ENCODE assay signal across 12 cellular contexts in genomic region chr19:927707-928401, GRCh38. TPM values are rescaled to one million over a fixed set of nuclear protein-coding genes. Genes with fewer than 3 reads are reported as not detected.
DNase-seq lines count a peak whose midpoint lies in the region; ATAC-seq and TF ChIP-seq lines count a peak whose summit lies in the region.
"Had no signal": no experiment of that assay in that cellular context is flagged by ENCODE, and none has a peak within 500 bp of the region (broad histone marks: within the 10 kb centered on the region; RNA-seq: fewer than 3 reads in every experiment).

No MANE protein-coding gene starts in this region.

- H3K36me3 Mint-ChIP-seq in neural progenitor cell = peaks cover 6% of the 10 kb centered on the region

- ATAC-seq in GM21528 (IDR thresholded peaks at IDR 0.05; ENCODE audit: low FRiP score, unreplicated experiment) = no peak

- no peak overlapping the region for H3K27ac Mint-ChIP-seq in neural progenitor cell

- peaks cover 5% of the 10 kb centered on the region for H3K4me1 Mint-ChIP-seq in neural progenitor cell

- H3K4me1 ChIP-seq in BLaER1 (peaks cover 46% of the 10 kb centered on the region), HUES64 (ENCODE audit: insufficient read depth, low read length) (peaks cover 5% of the 10 kb centered on the region), endocrine pancreas (ENCODE audit: control insufficient read depth, insufficient read depth, low read length) (no peaks in the 10 kb centered on the region), neural progenitor cell (peaks cover 14% of the 10 kb centered on the region)

- H3K4me2 ChIP-seq in BLaER1 = peak overlapping the region; percentile 79
- H3K4me2 ChIP-seq in neural progenitor cell = peak overlapping the region; percentile 84

- H3K9ac ChIP-seq in BLaER1 (no peak overlapping the region; the same call in 1 of the 2 replicates), HUES64 (ENCODE audit: low read depth, low read length) (no peak overlapping the region), endocrine pancreas (ENCODE audit: control insufficient read depth, insufficient read depth, low read length) (peak overlapping the region; percentile 49), neural progenitor cell (no peak overlapping the region)

- DNase-seq in neural progenitor cell (ENCODE audit: low spot score) = no peak
- DNase-seq in ureter (ENCODE audit: low spot score) = no peak
- no peak for DNase-seq in NCI-H345 treated with DMSO at 0.1 percent for 48 hours (lab: John Stamatoyannopoulos, UW; ENCODE audit: unreplicated experiment)
- DNase-seq in ecto neural progenitor cell (ENCODE audit: low spot score) = no peak
- DNase-seq: GDM1 had no signal

- peaks cover 34% of the 10 kb centered on the region for H3K36me3 ChIP-seq in BLaER1
- H3K36me3 ChIP-seq in HUES64 (ENCODE audit: insufficient read depth, low read length) = peaks cover 26% of the 10 kb centered on the region
- no peaks in the 10 kb centered on the region for H3K36me3 ChIP-seq in endocrine pancreas (ENCODE audit: control insufficient read depth, insufficient read depth, low read length)
- H3K36me3 ChIP-seq in neural progenitor cell = no peaks in the 10 kb centered on the region

- H3K27me3 ChIP-seq in BLaER1 = no peaks in the 10 kb centered on the region
- no peaks in the 10 kb centered on the region for H3K27me3 ChIP-seq in HUES64 (ENCODE audit: insufficient read depth, low read length)
- H3K27me3 ChIP-seq in endocrine pancreas (ENCODE audit: control insufficient read depth, insufficient read depth, low read length) = no peaks in the 10 kb centered on the region
- H3K27me3 ChIP-seq in neural progenitor cell = peaks cover 4% of the 10 kb centered on the region

- peaks cover 42% of the 10 kb centered on the region for H3F3A ChIP-seq in neural progenitor cell (ENCODE audit: low read depth)

- no peak overlapping the region for H2AFZ ChIP-seq in neural progenitor cell (replicated peaks)

- peaks cover 71% of the 10 kb centered on the region for H3K79me2 ChIP-seq in neural progenitor cell (ENCODE audit: low read depth)

- H3K4me3 Mint-ChIP-seq in neural progenitor cell = peak overlapping the region; percentile 93

- 47% methylated on average over 15 of the region's 15 CpGs for WGBS in HUES64

- H4K20me1 ChIP-seq in BLaER1 (peaks cover 48% of the 10 kb centered on the region), neural progenitor cell (ENCODE audit: low read depth) (peaks cover 39% of the 10 kb centered on the region)

- peak overlapping the region; percentile 90 for H3K4me3 ChIP-seq in BLaER1
- peak overlapping the region; percentile 88 for H3K4me3 ChIP-seq in HUES64 (ENCODE audit: low read length)
- no peak overlapping the region for H3K4me3 ChIP-seq in endocrine pancreas (ENCODE audit: control insufficient read depth, insufficient read depth, low read length)
- H3K4me3 ChIP-seq in neural progenitor cell = peak overlapping the region; percentile 97

- peaks cover 2% of the 10 kb centered on the region for H3K27me3 Mint-ChIP-seq in neural progenitor cell (ENCODE audit: insufficient read depth, low read depth)

- H3K9me3 ChIP-seq in BLaER1 = no peaks in the 10 kb centered on the region
- H3K9me3 ChIP-seq in HUES64 (ENCODE audit: insufficient read depth, low read depth, low read length) = no peaks in the 10 kb centered on the region
- no peaks in the 10 kb centered on the region for H3K9me3 ChIP-seq in endocrine pancreas (ENCODE audit: control insufficient read depth, low read length)
- H3K9me3 ChIP-seq in neural progenitor cell (ENCODE audit: low read depth) = no peaks in the 10 kb centered on the region

- peak overlapping the region; percentile 38; the same call in 1 of the 2 replicates for H3K27ac ChIP-seq in BLaER1
- peak overlapping the region; percentile 80 for H3K27ac ChIP-seq in HUES64 (ENCODE audit: low read depth, low read length)
- peak overlapping the region; percentile 61 for H3K27ac ChIP-seq in neural progenitor cell

- TF ChIP-seq CTCF in neural progenitor cell (IDR thresholded peaks at IDR 0.05) = no peak

- H3K9me3 Mint-ChIP-seq in neural progenitor cell = no peaks in the 10 kb centered on the region

RNA-seq across cellular contexts. Expression of gene ARID3A, which starts 2.0 kb away (rescaled TPM):
- 44.2 TPM for polyA plus RNA-seq in HUES64 (2013, experiment 1 of 2)
- polyA plus RNA-seq in HUES64 (2013, experiment 2 of 2) = 51.5 TPM
- total RNA-seq in neural progenitor cell (ENCODE audit: low replicate concordance) (25.5 and 68.7 TPM in 2 replicates), ureter (8.4 TPM)

RNA-seq across cellular contexts. Expression of gene KISS1R, which starts 10.7 kb away (rescaled TPM):
- 0.75 TPM for polyA plus RNA-seq in HUES64 (2013, experiment 1 of 2)
- polyA plus RNA-seq in HUES64 (2013, experiment 2 of 2) = 1.3 TPM
- total RNA-seq in neural progenitor cell (ENCODE audit: low replicate concordance) (0.77 TPM in 1 of 2 replicates, not detected in the other), ureter (not detected)
- total RNA-seq: H4, M059J, SK-MEL-5 had no signal

RNA-seq across cellular contexts. Expression of gene R3HDM4, which starts 14.8 kb away (rescaled TPM):
- polyA plus RNA-seq in HUES64 (2013, experiment 1 of 2) = 44.1 TPM
- 48.1 TPM for polyA plus RNA-seq in HUES64 (2013, experiment 2 of 2)
- 22.7 and 58.2 TPM in 2 replicates for total RNA-seq in neural progenitor cell (ENCODE audit: low replicate concordance)
- 69.5 TPM for total RNA-seq in ureter

RNA-seq across cellular contexts. Expression of gene RNU6-9, which starts 34.6 kb away (rescaled TPM):
- under 0.01 TPM for polyA plus RNA-seq in HUES64 (2013, experiment 1 of 2)
- polyA plus RNA-seq in HUES64 (2013, experiment 2 of 2) = under 0.01 TPM
- total RNA-seq in neural progenitor cell (ENCODE audit: low replicate concordance) (not detected in 2 replicates), ureter (not detected)
- total RNA-seq: H4, M059J, SK-MEL-5 had no signal

RNA-seq across cellular contexts. Expression of gene MED16, which starts 34.9 kb away (rescaled TPM):
- polyA plus RNA-seq in HUES64 (2013, experiment 1 of 2) = 53.6 TPM
- polyA plus RNA-seq in HUES64 (2013, experiment 2 of 2) = 56.6 TPM
- total RNA-seq in neural progenitor cell (ENCODE audit: low replicate concordance) (14.4 and 46.9 TPM in 2 replicates), ureter (63.7 TPM)
